8 cellular contexts compared by ENCODE assay signal in the genomic region with DNA sequence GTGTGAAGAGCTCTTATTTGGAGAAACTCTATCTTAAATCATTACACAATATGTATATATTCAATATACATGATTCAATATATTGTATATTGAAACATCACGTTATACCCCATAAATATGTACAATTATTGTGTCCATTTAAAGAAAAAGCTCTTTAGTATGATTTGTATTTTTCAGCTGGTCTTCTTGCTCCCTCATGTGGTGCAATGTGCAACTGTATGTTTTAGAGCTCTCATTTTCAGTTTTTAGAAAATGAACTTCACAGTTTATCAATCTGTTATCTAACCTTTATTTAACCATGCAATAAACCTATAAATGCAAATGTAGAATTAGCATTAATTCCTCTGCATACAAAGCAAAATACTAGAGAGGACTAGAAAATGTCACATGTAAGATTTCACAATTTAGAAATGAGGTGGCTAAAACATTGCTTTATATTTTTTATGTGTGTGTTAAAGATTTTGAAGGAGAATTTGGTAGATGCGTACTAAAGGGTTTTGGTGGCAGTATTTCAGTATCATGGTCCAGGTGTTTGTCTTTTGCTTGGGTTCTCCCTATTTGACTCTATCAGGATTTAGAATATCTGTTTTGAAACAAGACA.
DNase-seq lines count a peak whose midpoint lies in the region; ATAC-seq and TF ChIP-seq lines count a peak whose summit lies in the region.

No MANE protein-coding gene starts in this region.

- no peaks in the 10 kb centered on the region for H3K9me3 ChIP-seq in heart left ventricle
- H3K9me3 ChIP-seq in PC-3 (ENCODE audit: low read length), result no peaks in the 10 kb centered on the region
- no peaks in the 10 kb centered on the region for H3K9me3 ChIP-seq in transverse colon

- H3K79me2 ChIP-seq in PC-3 (ENCODE audit: low read length), result no peaks in the 10 kb centered on the region

- intact Hi-C loops in heart left ventricle (cut with DNase I), result no loop called here
- intact Hi-C loops in cardiac septum (cut with DNase I), result no loop called here
- intact Hi-C loops in PC-3 (cut with micrococcal nuclease), result loop anchor here (1.0 to 5.0 kb wide), 5 partner anchors 40 to 494 kb away; a partner anchor contains a TSS
- intact Hi-C loops in transverse colon (cut with DNase I; ENCODE audit: low total_unique reads), result no loop called here

- H3K4me3 ChIP-seq in heart left ventricle (no peak overlapping the region), PC-3 (ENCODE audit: low read length) (no peak overlapping the region), fibroblast of the aortic adventitia (ENCODE audit: low read depth, low read length) (no peak overlapping the region), transverse colon (no peak overlapping the region)

- no peak overlapping the region for H2AFZ ChIP-seq in PC-3 (ENCODE audit: low read length)

- CTCF ChIA-PET in PC-3 (lab: Charles Lee), result interaction anchor here (0.7 to 1.7 kb wide), 7 partner anchors 11 to 454 kb away, joined by 3 to 11 read pairs (median 5); no protein-coding TSS in a partner anchor

- H3K27me3 ChIP-seq in heart left ventricle, result no peaks in the 10 kb centered on the region
- H3K27me3 ChIP-seq in PC-3 (ENCODE audit: low read length), result no peaks in the 10 kb centered on the region
- H3K27me3 ChIP-seq in transverse colon, result no peaks in the 10 kb centered on the region

- no peaks in the 10 kb centered on the region for H3K9me2 ChIP-seq in PC-3 (replicated peaks; ENCODE audit: low read length)

- H3K27ac ChIP-seq in heart left ventricle (no peak overlapping the region), PC-3 (ENCODE audit: low read length) (peak overlapping the region; percentile 100), transverse colon (no peak overlapping the region)

- H3K4me1 ChIP-seq in heart left ventricle (peaks cover 0 to 29% (median 3%) of the 10 kb centered on the region in 12 donors), PC-3 (ENCODE audit: insufficient read depth, low read length) (peaks cover 43% of the 10 kb centered on the region), transverse colon (peaks cover 0 to 17% (median 4%) of the 10 kb centered on the region in 4 donors)

- no peak for TF ChIP-seq POLR2A in heart left ventricle (IDR thresholded peaks at IDR 0.05)
- no peak for TF ChIP-seq POLR2A in transverse colon (IDR thresholded peaks at IDR 0.05)

- no peaks in the 10 kb centered on the region for H4K20me1 ChIP-seq in PC-3 (ENCODE audit: low read length)

- TF ChIP-seq EP300 in transverse colon (IDR thresholded peaks at IDR 0.05; ENCODE audit: low read depth), result no peak

- POLR2A ChIA-PET in PC-3 (lab: Charles Lee; ENCODE audit: unreplicated experiment), result interaction anchor here (0.5 kb wide), 1 partner anchor 301 kb away, joined by 13 read pairs; no protein-coding TSS in a partner anchor

- H3K9ac ChIP-seq in PC-3 (ENCODE audit: low read length), result peak overlapping the region; percentile 95

- no TSS peak for BruUV-seq in PC-3 (replicated peaks; lab: Mats Ljungman, UMichigan)

- ATAC-seq in heart left ventricle (no peak), PC-3 (no peak)

- 55 to 63% (median 57%) methylated on average over 2 of the region's 2 CpGs for WGBS in heart left ventricle, 4 donors
- 46 to 47% methylated on average over 2 of the region's 2 CpGs for WGBS in transverse colon (ENCODE audit: low coverage in 1 of 2), 2 donors

- H3K36me3 ChIP-seq in heart left ventricle (no peaks in the 10 kb centered on the region), PC-3 (ENCODE audit: low read depth, low read length) (no peaks in the 10 kb centered on the region; the same call in 1 of the 2 replicates), transverse colon (no peaks in the 10 kb centered on the region)

- 0 out of 2 replicates have a peak overlapping the region, but pooled peaks have one; percentile 10 for H3K4me2 ChIP-seq in PC-3 (ENCODE audit: low read length)

- no peak for DNase-seq in heart left ventricle
- no peak for DNase-seq in cardiac septum (ENCODE audit: low spot score)
- DNase-seq in PC-3, result peak; percentile 51
- peak; percentile 64 for DNase-seq in fibroblast of the aortic adventitia (ENCODE audit: low read depth)
- no peak for DNase-seq in transverse colon
- no peak for DNase-seq in NCI-H1092 treated with DMSO at 0.1 percent for 48 hours (lab: John Stamatoyannopoulos, UW)
- DNase-seq in OCI-M2 (lab: John Stamatoyannopoulos, UW; ENCODE audit: unreplicated experiment), result no peak
- DNase-seq in activated naive CD4-positive, alpha-beta T cell treated with anti-CD3 and anti-CD28 coated beads, Interleukin-2, amount 50 U/mL, for 16 hours, result no peak

- H3F3A ChIP-seq in PC-3 (ENCODE audit: low read length, unreplicated experiment), result peaks cover 9% of the 10 kb centered on the region

- in situ Hi-C loops in transverse colon (cut with MboI; ENCODE audit: low pct_ligation_motif_present in 1 of 4, low pct_unique_long_range_greater_than_20kb in 1 of 4, low sequenced_read_pairs in 3 of 4), result no loop called here

- peak in 11 of 12 donors; percentile 19 to 53 (median 38) for TF ChIP-seq CTCF in heart left ventricle (IDR thresholded peaks at IDR 0.05)
- peak; percentile 74 for TF ChIP-seq CTCF in PC-3 (conservative IDR thresholded peaks at IDR 0.05; ENCODE audit: low read depth, low read length)
- peak; percentile 77 for TF ChIP-seq CTCF in fibroblast of the aortic adventitia (IDR thresholded peaks at IDR 0.05; ENCODE audit: insufficient read depth, low read length)
- peak; percentile 34 to 52 (median 52) for TF ChIP-seq CTCF in transverse colon (IDR thresholded peaks at IDR 0.05)

Comparison
In these comparisons a context has a peak if more than half of its experiments do, and no peak if none do; other contexts are left out.
1. DNase-seq: peak in PC-3 (single experiment) and fibroblast of the aortic adventitia (single experiment); none in heart left ventricle (0 of 5), cardiac septum (single experiment), transverse colon (single experiment), NCI-H1092 treated with DMSO at 0.1 percent for 48 hours (single experiment), OCI-M2 (single experiment) and activated naive CD4-positive, alpha-beta T cell treated with anti-CD3 and anti-CD28 coated beads, Interleukin-2, amount 50 U/mL, for 16 hours (single experiment).
2. Peak in every context shown above with its lines, with median percentiles within 50 percentile points of each other: CTCF ChIP-seq.